1 cellular context compared by ENCODE assay signal in genomic region chr19:55146078-55146647, GRCh38.
TF ChIP-seq lines count a peak whose summit lies in the region.

No MANE protein-coding gene starts in this region.

TF ChIP-seq in K562, 482 proteins besides CTCF, POLR2A, EP300 and RAD21 (continued from another document and continues in another):
- no peak for TF ChIP-seq GMEB1 (CRISPR knock-in tag; IDR thresholded peaks at IDR 0.05)
- TF ChIP-seq SRSF9 (IDR thresholded peaks at IDR 0.05; ENCODE audit: borderline replicate concordance, low read depth, low read length), result no peak
- no peak for TF ChIP-seq FOSL1 (tag; conservative IDR thresholded peaks at IDR 0.05)
- TF ChIP-seq GABPB2 (CRISPR knock-in tag; conservative IDR thresholded peaks at IDR 0.05), result no peak
- TF ChIP-seq DDX20 (tag; IDR thresholded peaks at IDR 0.05; ENCODE audit: low read depth), result no peak
- no peak for TF ChIP-seq ATF3 (IDR thresholded peaks at IDR 0.05)
- TF ChIP-seq ATF3 (CRISPR knock-in tag; conservative IDR thresholded peaks at IDR 0.05), result no peak
- TF ChIP-seq TAL1 (IDR thresholded peaks at IDR 0.05), result peak; percentile 36; the same call in 1 of the 2 replicates
- no peak for TF ChIP-seq ZNF311 (CRISPR knock-in tag; IDR thresholded peaks at IDR 0.05)
- TF ChIP-seq NFXL1 (CRISPR knock-in tag; IDR thresholded peaks at IDR 0.05), result no peak
- TF ChIP-seq BCLAF1 (IDR thresholded peaks at IDR 0.05; ENCODE audit: borderline replicate concordance in 1 of 2, control insufficient read depth in 1 of 2, low read depth in 2 of 2, low read length in 1 of 2), result no peak
- TF ChIP-seq ARHGAP35 (IDR thresholded peaks at IDR 0.05; ENCODE audit: partially characterized antibody), result no peak
- no peak for TF ChIP-seq ZNF785 (CRISPR knock-in tag; IDR thresholded peaks at IDR 0.05)
- no peak for TF ChIP-seq MBD2 (IDR thresholded peaks at IDR 0.05; ENCODE audit: borderline replicate concordance, low read depth)
- no peak for TF ChIP-seq NR3C1 (CRISPR knock-in tag; IDR thresholded peaks at IDR 0.05)
- 0 out of 2 replicates have a peak, but pooled peaks have one; percentile 56 for TF ChIP-seq CC2D1A (IDR thresholded peaks at IDR 0.05)
- peak; percentile 67 to 90 for TF ChIP-seq E2F6 (IDR thresholded peaks at IDR 0.05; ENCODE audit: borderline replicate concordance in 1 of 2, extremely low read depth in 1 of 2, insufficient read depth in 1 of 2, insufficient read length in 1 of 2, low read depth in 1 of 2, low read length in 1 of 2, poor library complexity in 1 of 2, severe bottlenecking in 1 of 2)
- TF ChIP-seq JUND (IDR thresholded peaks at IDR 0.05; ENCODE audit: borderline replicate concordance, low read depth, low read length), result peak; percentile 47
- no peak; the same call in 2 of the 3 replicates for TF ChIP-seq JUND (tag; IDR thresholded peaks at IDR 0.05; ENCODE audit: borderline replicate concordance, low read depth, low read length)
- TF ChIP-seq ZNF23 (CRISPR knock-in tag; IDR thresholded peaks at IDR 0.05), result no peak
- TF ChIP-seq BRD4 (IDR thresholded peaks at IDR 0.05), result no peak
- no peak for TF ChIP-seq FOXJ2 (tag; IDR thresholded peaks at IDR 0.05)
- TF ChIP-seq RBM39 (optimal IDR thresholded peaks at IDR 0.05; ENCODE audit: low read depth, low read length), result no peak
- TF ChIP-seq SMARCA4 (IDR thresholded peaks at IDR 0.05), result peak; percentile 36; the same call in 1 of the 2 replicates
- no peak for TF ChIP-seq ZNF347 (CRISPR knock-in tag; IDR thresholded peaks at IDR 0.05; ENCODE audit: low read depth)
- TF ChIP-seq ZBTB2 (IDR thresholded peaks at IDR 0.05), result peak; percentile 69
- no peak for TF ChIP-seq MAFF (IDR thresholded peaks at IDR 0.05; ENCODE audit: low read length)
- no peak for TF ChIP-seq NR4A1 (CRISPR knock-in tag; IDR thresholded peaks at IDR 0.05)
- TF ChIP-seq NR4A1 (tag; IDR thresholded peaks at IDR 0.05), result no peak
- peak in 1 of 2 experiments; percentile 38; a peak in 3 of 4 replicates for TF ChIP-seq RCOR1 (IDR thresholded peaks at IDR 0.05; ENCODE audit: borderline replicate concordance in 1 of 2, low read depth in 2 of 2, low read length in 2 of 2)
- TF ChIP-seq IFI16 (CRISPR knock-in tag; IDR thresholded peaks at IDR 0.05), result no peak
- no peak for TF ChIP-seq FOXP4 (CRISPR knock-in tag; IDR thresholded peaks at IDR 0.05; ENCODE audit: borderline replicate concordance)
- TF ChIP-seq ZNF124 (CRISPR knock-in tag; IDR thresholded peaks at IDR 0.05), result no peak
- no peak for TF ChIP-seq KAT2B (IDR thresholded peaks at IDR 0.05; ENCODE audit: low read depth, low read length)
- TF ChIP-seq XRCC5 (IDR thresholded peaks at IDR 0.05; ENCODE audit: low read depth, low read length), result peak; percentile 95
- TF ChIP-seq MED1 (CRISPR knock-in tag; IDR thresholded peaks at IDR 0.05; ENCODE audit: borderline replicate concordance), result no peak
- TF ChIP-seq HSF4 (CRISPR knock-in tag; IDR thresholded peaks at IDR 0.05; ENCODE audit: borderline replicate concordance), result no peak
- TF ChIP-seq TOE1 (IDR thresholded peaks at IDR 0.05; ENCODE audit: borderline replicate concordance), result peak; percentile 89
- TF ChIP-seq TOE1 (CRISPR knock-in tag; IDR thresholded peaks at IDR 0.05; ENCODE audit: borderline replicate concordance, low read depth), result no peak
- TF ChIP-seq MTA3 (IDR thresholded peaks at IDR 0.05; ENCODE audit: borderline replicate concordance), result peak; percentile 49; the same call in 1 of the 2 replicates
- no peak for TF ChIP-seq ZKSCAN1 (IDR thresholded peaks at IDR 0.05; ENCODE audit: low read depth, low read length)
- no peak for TF ChIP-seq ZNF407 (IDR thresholded peaks at IDR 0.05; ENCODE audit: low read depth)
- TF ChIP-seq NCOA1 (IDR thresholded peaks at IDR 0.05; ENCODE audit: low read depth), result no peak
- TF ChIP-seq C11orf30 (IDR thresholded peaks at IDR 0.05; ENCODE audit: low read depth), result no peak
- no peak for TF ChIP-seq ZNF395 (CRISPR knock-in tag; IDR thresholded peaks at IDR 0.05)
- no peak for TF ChIP-seq PHF8 (IDR thresholded peaks at IDR 0.05; ENCODE audit: borderline replicate concordance, low read length)
- no peak for TF ChIP-seq RAD51 (IDR thresholded peaks at IDR 0.05; ENCODE audit: borderline replicate concordance, low read depth)
- TF ChIP-seq ELF1 (tag; IDR thresholded peaks at IDR 0.05), result no peak
- no peak for TF ChIP-seq HMG20A (CRISPR knock-in tag; conservative IDR thresholded peaks at IDR 0.05)
- TF ChIP-seq ZC3H8 (IDR thresholded peaks at IDR 0.05), result 0 out of 2 replicates have a peak, but pooled peaks have one; percentile 26
- TF ChIP-seq LEF1 (IDR thresholded peaks at IDR 0.05), result peak; percentile 59; the same call in 1 of the 2 replicates
